In genomic region chr1:21273743-21274142, GRCh38 we compare ENCODE assay signal across 25 cellular contexts. TPM values are rescaled to one million over a fixed set of nuclear protein-coding genes. Genes with fewer than 3 reads are reported as not detected.
DNase-seq lines count a peak whose midpoint lies in the region; ATAC-seq and TF ChIP-seq lines count a peak whose summit lies in the region.
"Had no signal": no experiment of that assay in that cellular context is flagged by ENCODE, and none has a peak within 500 bp of the region (broad histone marks: within the 10 kb centered on the region; RNA-seq: fewer than 3 reads in every experiment).

No MANE protein-coding gene starts in this region.

- peaks cover 31% of the 10 kb centered on the region for H3K4me1 Mint-ChIP-seq in activated T-helper 17 cell treated with anti-CD3 and anti-CD28 coated beads, Interleukin-2, amount 50 U/mL, for 72 hours

- no peak overlapping the region for H3K4me3 Mint-ChIP-seq in activated T-helper 17 cell treated with anti-CD3 and anti-CD28 coated beads, Interleukin-2, amount 50 U/mL, for 72 hours
- H3K4me3 Mint-ChIP-seq: activated CD4-positive, alpha-beta T cell treated with anti-CD3 and anti-CD28 coated beads, Interleukin-2, amount 10 ng/mL, durations not matched to agents 7 days and 5 days; CD4-positive, alpha-beta T cell; mesothelial cell of epicardium; natural killer cell treated with Interleukin-12 subunit alpha and Interleukin-12 subunit beta and Interleukin-15 and Interleukin-18, amount 100 ng/mL, for 72 hours had no signal

- H3K27ac Mint-ChIP-seq in activated T-helper 17 cell treated with anti-CD3 and anti-CD28 coated beads, Interleukin-2, amount 50 U/mL, for 72 hours: peak overlapping the region; percentile 85
- H3K27ac Mint-ChIP-seq: mesothelial cell of epicardium; natural killer cell treated with Interleukin-12 subunit alpha and Interleukin-12 subunit beta and Interleukin-15 and Interleukin-18, amount 100 ng/mL, for 72 hours had no signal

- peaks cover 23 to 72% (median 63%) of the 10 kb centered on the region in 4 donors for H3K36me3 ChIP-seq in stomach

- H3K27me3 Mint-ChIP-seq in activated T-helper 17 cell treated with anti-CD3 and anti-CD28 coated beads, Interleukin-2, amount 50 U/mL, for 72 hours: no peaks in the 10 kb centered on the region
- H3K27me3 Mint-ChIP-seq: activated CD4-positive, alpha-beta T cell treated with anti-CD3 and anti-CD28 coated beads, Interleukin-2, amount 10 ng/mL, durations not matched to agents 7 days and 5 days; CD4-positive, alpha-beta T cell; natural killer cell treated with Interleukin-12 subunit alpha and Interleukin-12 subunit beta and Interleukin-15 and Interleukin-18, amount 100 ng/mL, for 72 hours had no signal

- H3K4me3 ChIP-seq in right cardiac atrium (ENCODE audit: low read length) (no peak overlapping the region), stomach (no peak overlapping the region)
- H3K4me3 ChIP-seq: GM23248, spleen had no signal

- no peaks in the 10 kb centered on the region for H3K9me3 Mint-ChIP-seq in activated T-helper 17 cell treated with anti-CD3 and anti-CD28 coated beads, Interleukin-2, amount 50 U/mL, for 72 hours
- H3K9me3 Mint-ChIP-seq: activated CD4-positive, alpha-beta T cell treated with anti-CD3 and anti-CD28 coated beads, Interleukin-2, amount 10 ng/mL, durations not matched to agents 7 days and 5 days; CD4-positive, alpha-beta T cell; mesothelial cell of epicardium; natural killer cell treated with Interleukin-12 subunit alpha and Interleukin-12 subunit beta and Interleukin-15 and Interleukin-18, amount 100 ng/mL, for 72 hours had no signal

- H3K36me3 Mint-ChIP-seq in activated T-helper 17 cell treated with anti-CD3 and anti-CD28 coated beads, Interleukin-2, amount 50 U/mL, for 72 hours (ENCODE audit: low read depth): peaks cover 100% of the 10 kb centered on the region

- DNase-seq in RWPE1 (ENCODE audit: low spot score): no peak
- peak; percentile 75 to 89 (median 85) for DNase-seq in right cardiac atrium
- DNase-seq in stomach: no peak
- DNase-seq in HEK293T (ENCODE audit: extremely low spot score): no peak
- DNase-seq in amniotic stem cell (lab: John Stamatoyannopoulos, UW): no peak
- DNase-seq: activated CD4-positive, alpha-beta T cell treated with anti-CD3 and anti-CD28 coated beads, Interleukin-2, amount 10 ng/mL, durations not matched to agents 7 days and 5 days; activated naive CD4-positive, alpha-beta T cell; amygdala; CD4-positive, alpha-beta T cell; central memory CD4-positive, alpha-beta T cell; erythroblast; GF-D8; GM23248; MM.1S; NCI-H1436; NCI-H526; RPMI8226; spleen; stimulated activated CD4-positive, alpha-beta T cell treated with anti-CD3 and anti-CD28 coated beads, Interleukin-4, amount 100 ng/mL, for 24 hours; substantia nigra; SW 1271 had no signal

- H3K27ac ChIP-seq in RWPE1 (peak overlapping the region; percentile 9; the same call in 1 of the 2 replicates), right cardiac atrium (ENCODE audit: low read length) (peak overlapping the region; percentile 31), stomach (peak overlapping the region in 3 of 5 donors; percentile 9 to 29 (median 25))
- H3K27ac ChIP-seq: GM23248 had no signal

- ATAC-seq in activated T-helper 17 cell treated with anti-CD3 and anti-CD28 coated beads, Interleukin-2, amount 50 U/mL, for 72 hours (replicated peaks): no peak
- peak; percentile 26 to 48 for ATAC-seq in right cardiac atrium
- no peak for ATAC-seq in HG02973 (IDR thresholded peaks at IDR 0.05; ENCODE audit: unreplicated experiment)
- ATAC-seq: natural killer cell treated with Interleukin-12 subunit alpha and Interleukin-12 subunit beta and Interleukin-15 and Interleukin-18, amount 100 ng/mL, for 72 hours had no signal

- no peaks in the 10 kb centered on the region for H3K9me3 ChIP-seq in right cardiac atrium (ENCODE audit: control insufficient read depth, low read length)
- no peaks in the 10 kb centered on the region for H3K9me3 ChIP-seq in stomach
- H3K9me3 ChIP-seq: spleen had no signal

- TF ChIP-seq POLR2A in stomach (IDR thresholded peaks at IDR 0.05): no peak

- intact Hi-C loops in right cardiac atrium (cut with DNase I): no loop called here
- intact Hi-C loops in stomach (cut with DNase I; ENCODE audit: low total_unique reads): no loop called here

- POLR2A ChIA-PET in RWPE1 (lab: Yijun Ruan, JAX; ENCODE audit: low non-redundant PET) (no interaction called here), HEK293T (lab: Yijun Ruan, JAX) (no interaction called here)

- H3K4me1 ChIP-seq in right cardiac atrium (ENCODE audit: control insufficient read depth, insufficient read depth, low read length): peaks cover 36% of the 10 kb centered on the region
- H3K4me1 ChIP-seq in stomach: peaks cover 44 to 54% (median 47%) of the 10 kb centered on the region in 4 donors

- 52% methylated on average over 11 of the region's 11 CpGs for whole genome bisulfite sequencing in right cardiac atrium
- WGBS in stomach, 5 donors: 75 to 88% (median 78%) methylated on average over 11 of the region's 11 CpGs

- TF ChIP-seq CTCF in RWPE1 (conservative IDR thresholded peaks at IDR 0.05; ENCODE audit: low read depth): no peak
- TF ChIP-seq CTCF in stomach (IDR thresholded peaks at IDR 0.05): no peak

- no peaks in the 10 kb centered on the region for H3K27me3 ChIP-seq in right cardiac atrium (ENCODE audit: control insufficient read depth, insufficient read depth)
- H3K27me3 ChIP-seq in stomach: no peaks in the 10 kb centered on the region
- H3K27me3 ChIP-seq: spleen had no signal

- no peak for TF ChIP-seq EP300 in stomach (IDR thresholded peaks at IDR 0.05)

- CTCF ChIA-PET in RWPE1 (lab: Yijun Ruan, JAX) (no interaction called here), HEK293T (lab: Yijun Ruan, JAX) (no interaction called here)

TF ChIP-seq in HEK293T, 16 proteins besides CTCF, POLR2A, EP300 and RAD21:
- TF ChIP-seq ZNF384 (IDR thresholded peaks at IDR 0.05) (no peak), LEF1 (IDR thresholded peaks at IDR 0.05; ENCODE audit: borderline replicate concordance) (no peak), FOXA1 (IDR thresholded peaks at IDR 0.05) (no peak), ARNT (IDR thresholded peaks at IDR 0.05) (no peak), CTBP1 (IDR thresholded peaks at IDR 0.05; ENCODE audit: borderline replicate concordance) (no peak), ELF4 (IDR thresholded peaks at IDR 0.05) (no peak), TARDBP (IDR thresholded peaks at IDR 0.05) (no peak), L3MBTL2 (conservative IDR thresholded peaks at IDR 0.05) (no peak), BHLHE40 (IDR thresholded peaks at IDR 0.05; ENCODE audit: borderline replicate concordance) (no peak), PKNOX1 (IDR thresholded peaks at IDR 0.05) (no peak), HDGF (IDR thresholded peaks at IDR 0.05; ENCODE audit: borderline replicate concordance) (no peak), SUZ12 (IDR thresholded peaks at IDR 0.05) (no peak), SP1 (IDR thresholded peaks at IDR 0.05) (no peak)

RNA-seq across cellular contexts. Expression of gene ECE1, which starts 16.5 kb away (rescaled TPM):
- total RNA-seq in activated T-helper 17 cell treated with anti-CD3 and anti-CD28 coated beads, Interleukin-2, amount 50 U/mL, for 72 hours: 100 to 1,000 TPM in 1 of 2 donors, 10 to 100 TPM in 1; 75.4 to 219 TPM
- 100 to 1,000 TPM in 3 of 4 donors, 10 to 100 TPM in 1; 99.1 to 158 (median 114) TPM for total RNA-seq in right cardiac atrium
- 76.2 TPM for polyA plus RNA-seq in right cardiac atrium
- 100 to 1,000 TPM in 2 of 5 donors, 10 to 100 TPM in 3; 40.2 to 574 (median 71.4) TPM for total RNA-seq in stomach
- polyA plus RNA-seq in stomach: 10 to 100 TPM; 17.6 to 30.9 (median 25.4) TPM

Comparison
In these comparisons a context has a peak if more than half of its experiments do, and no peak if none do; other contexts are left out.
1. DNase-seq: peak in right cardiac atrium (3 of 3); none in RWPE1 (single experiment), stomach (single experiment), HEK293T (single experiment) and amniotic stem cell (single experiment).
2. ATAC-seq: peak in right cardiac atrium (2 of 2); none in activated T-helper 17 cell treated with anti-CD3 and anti-CD28 coated beads, Interleukin-2, amount 50 U/mL, for 72 hours (single experiment) and HG02973 (single experiment).
3. Peak in every context shown above with its lines, with median percentiles within 50 percentile points of each other: H3K27ac ChIP-seq.